ENCODE assay signal across 1 cellular context in the genomic region with DNA sequence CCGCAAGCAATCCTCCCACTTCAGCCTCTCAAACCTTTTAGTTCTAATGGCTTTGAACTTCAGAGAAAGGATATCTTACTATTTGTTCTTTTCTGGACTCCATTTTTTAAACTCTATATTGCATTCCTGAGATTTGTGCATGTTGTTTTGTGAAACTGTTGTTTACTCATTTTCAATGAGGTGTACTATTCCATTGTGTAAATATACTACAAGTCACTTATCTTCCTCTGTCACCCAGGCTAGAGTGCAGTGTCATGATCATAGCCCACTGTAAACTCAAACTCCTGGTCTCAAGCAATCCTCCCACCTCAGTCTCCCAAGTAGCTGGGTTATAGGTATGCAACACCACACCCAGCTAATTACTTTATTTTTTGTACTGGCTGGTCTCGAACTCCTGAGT.
TF ChIP-seq lines count a peak whose summit lies in the region.

No MANE protein-coding gene starts in this region.

TF ChIP-seq in HepG2, 621 proteins besides CTCF, POLR2A, EP300 and RAD21 (continued from another document):
- TF ChIP-seq, protein P1, sequence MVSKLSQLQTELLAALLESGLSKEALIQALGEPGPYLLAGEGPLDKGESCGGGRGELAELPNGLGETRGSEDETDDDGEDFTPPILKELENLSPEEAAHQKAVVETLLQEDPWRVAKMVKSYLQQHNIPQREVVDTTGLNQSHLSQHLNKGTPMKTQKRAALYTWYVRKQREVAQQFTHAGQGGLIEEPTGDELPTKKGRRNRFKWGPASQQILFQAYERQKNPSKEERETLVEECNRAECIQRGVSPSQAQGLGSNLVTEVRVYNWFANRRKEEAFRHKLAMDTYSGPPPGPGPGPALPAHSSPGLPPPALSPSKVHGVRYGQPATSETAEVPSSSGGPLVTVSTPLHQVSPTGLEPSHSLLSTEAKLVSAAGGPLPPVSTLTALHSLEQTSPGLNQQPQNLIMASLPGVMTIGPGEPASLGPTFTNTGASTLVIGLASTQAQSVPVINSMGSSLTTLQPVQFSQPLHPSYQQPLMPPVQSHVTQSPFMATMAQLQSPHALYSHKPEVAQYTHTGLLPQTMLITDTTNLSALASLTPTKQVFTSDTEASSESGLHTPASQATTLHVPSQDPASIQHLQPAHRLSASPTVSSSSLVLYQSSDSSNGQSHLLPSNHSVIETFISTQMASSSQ (IDR thresholded peaks at IDR 0.05; ENCODE audit: low read depth), result no peak
- TF ChIP-seq, protein P1 (CRISPR knock-in tag; IDR thresholded peaks at IDR 0.05; ENCODE audit: borderline replicate concordance), result no peak
- TF ChIP-seq RARA (CRISPR knock-in tag; IDR thresholded peaks at IDR 0.05) (peak; percentile 39; the same call in 1 of the 2 replicates), ZNF572 (CRISPR knock-in tag; IDR thresholded peaks at IDR 0.05) (no peak), MXI1 (IDR thresholded peaks at IDR 0.05; ENCODE audit: borderline replicate concordance, low read depth, low read length) (no peak), ZNF484 (CRISPR knock-in tag; IDR thresholded peaks at IDR 0.05; ENCODE audit: borderline replicate concordance, low read depth) (no peak), ZNF615 (CRISPR knock-in tag; IDR thresholded peaks at IDR 0.05; ENCODE audit: borderline replicate concordance) (no peak), NCOR1 (IDR thresholded peaks at IDR 0.05; ENCODE audit: borderline replicate concordance, low read length) (no peak), ZNF619 (CRISPR knock-in tag; IDR thresholded peaks at IDR 0.05) (no peak), HMG20B (CRISPR knock-in tag; conservative IDR thresholded peaks at IDR 0.05) (no peak), ZNF30 (CRISPR knock-in tag; IDR thresholded peaks at IDR 0.05) (no peak), GLI4 (CRISPR knock-in tag; IDR thresholded peaks at IDR 0.05; ENCODE audit: borderline replicate concordance) (no peak), PHB2 (IDR thresholded peaks at IDR 0.05; ENCODE audit: partially characterized antibody) (no peak), PRMT3 (CRISPR knock-in tag; IDR thresholded peaks at IDR 0.05; ENCODE audit: borderline replicate concordance, low read depth) (no peak)
- TF ChIP-seq, protein P2, sequence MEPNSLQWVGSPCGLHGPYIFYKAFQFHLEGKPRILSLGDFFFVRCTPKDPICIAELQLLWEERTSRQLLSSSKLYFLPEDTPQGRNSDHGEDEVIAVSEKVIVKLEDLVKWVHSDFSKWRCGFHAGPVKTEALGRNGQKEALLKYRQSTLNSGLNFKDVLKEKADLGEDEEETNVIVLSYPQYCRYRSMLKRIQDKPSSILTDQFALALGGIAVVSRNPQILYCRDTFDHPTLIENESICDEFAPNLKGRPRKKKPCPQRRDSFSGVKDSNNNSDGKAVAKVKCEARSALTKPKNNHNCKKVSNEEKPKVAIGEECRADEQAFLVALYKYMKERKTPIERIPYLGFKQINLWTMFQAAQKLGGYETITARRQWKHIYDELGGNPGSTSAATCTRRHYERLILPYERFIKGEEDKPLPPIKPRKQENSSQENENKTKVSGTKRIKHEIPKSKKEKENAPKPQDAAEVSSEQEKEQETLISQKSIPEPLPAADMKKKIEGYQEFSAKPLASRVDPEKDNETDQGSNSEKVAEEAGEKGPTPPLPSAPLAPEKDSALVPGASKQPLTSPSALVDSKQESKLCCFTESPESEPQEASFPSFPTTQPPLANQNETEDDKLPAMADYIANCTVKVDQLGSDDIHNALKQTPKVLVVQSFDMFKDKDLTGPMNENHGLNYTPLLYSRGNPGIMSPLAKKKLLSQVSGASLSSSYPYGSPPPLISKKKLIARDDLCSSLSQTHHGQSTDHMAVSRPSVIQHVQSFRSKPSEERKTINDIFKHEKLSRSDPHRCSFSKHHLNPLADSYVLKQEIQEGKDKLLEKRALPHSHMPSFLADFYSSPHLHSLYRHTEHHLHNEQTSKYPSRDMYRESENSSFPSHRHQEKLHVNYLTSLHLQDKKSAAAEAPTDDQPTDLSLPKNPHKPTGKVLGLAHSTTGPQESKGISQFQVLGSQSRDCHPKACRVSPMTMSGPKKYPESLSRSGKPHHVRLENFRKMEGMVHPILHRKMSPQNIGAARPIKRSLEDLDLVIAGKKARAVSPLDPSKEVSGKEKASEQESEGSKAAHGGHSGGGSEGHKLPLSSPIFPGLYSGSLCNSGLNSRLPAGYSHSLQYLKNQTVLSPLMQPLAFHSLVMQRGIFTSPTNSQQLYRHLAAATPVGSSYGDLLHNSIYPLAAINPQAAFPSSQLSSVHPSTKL (CRISPR knock-in tag; IDR thresholded peaks at IDR 0.05), result peak; percentile 41; the same call in 1 of the 2 replicates
- TF ChIP-seq, protein P3, sequence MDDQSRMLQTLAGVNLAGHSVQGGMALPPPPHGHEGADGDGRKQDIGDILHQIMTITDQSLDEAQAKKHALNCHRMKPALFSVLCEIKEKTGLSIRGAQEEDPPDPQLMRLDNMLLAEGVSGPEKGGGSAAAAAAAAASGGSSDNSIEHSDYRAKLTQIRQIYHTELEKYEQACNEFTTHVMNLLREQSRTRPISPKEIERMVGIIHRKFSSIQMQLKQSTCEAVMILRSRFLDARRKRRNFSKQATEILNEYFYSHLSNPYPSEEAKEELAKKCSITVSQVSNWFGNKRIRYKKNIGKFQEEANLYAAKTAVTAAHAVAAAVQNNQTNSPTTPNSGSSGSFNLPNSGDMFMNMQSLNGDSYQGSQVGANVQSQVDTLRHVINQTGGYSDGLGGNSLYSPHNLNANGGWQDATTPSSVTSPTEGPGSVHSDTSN (CRISPR knock-in tag; IDR thresholded peaks at IDR 0.05; ENCODE audit: borderline replicate concordance), result no peak
